8 cellular contexts compared by ENCODE assay signal in genomic region chr22:31272522-31273446, GRCh38. TPM values are rescaled to one million over a fixed set of nuclear protein-coding genes. Genes with fewer than 3 reads are reported as not detected.
DNase-seq lines count a peak whose midpoint lies in the region; ATAC-seq and TF ChIP-seq lines count a peak whose summit lies in the region.

No MANE protein-coding gene starts in this region.

- DNase-seq in activated gamma-delta T cell treated with Interleukin-2 at 50 U/mL for 16 hours: peak; percentile 54
- DNase-seq in activated gamma-delta T cell (lab: John Stamatoyannopoulos, UW): no peak
- peak; percentile 11 for DNase-seq in NCI-H1694 treated with DMSO at 0.1 percent for 48 hours (lab: John Stamatoyannopoulos, UW)
- DNase-seq in activated CD4-positive, alpha-beta T cell treated with anti-CD3 and anti-CD28 coated beads for 1 hour: peak; percentile 28
- peak; percentile 30 for DNase-seq in effector CD8-positive, alpha-beta T cell (lab: John Stamatoyannopoulos, UW)
- DNase-seq in lung microvascular endothelial cell (ENCODE audit: low read depth in 2 of 2): peak; percentile 75 to 82
- DNase-seq in type B pancreatic cell (ENCODE audit: extremely low spot score, unreplicated experiment): no peak

- H3K9me3 Mint-ChIP-seq in type B pancreatic cell: no peaks in the 10 kb centered on the region

- peak; percentile 85 for TF ChIP-seq CTCF in type B pancreatic cell (conservative IDR thresholded peaks at IDR 0.05)

- H3K27me3 Mint-ChIP-seq in type B pancreatic cell: no peaks in the 10 kb centered on the region

- H3K27ac Mint-ChIP-seq in type B pancreatic cell: peak overlapping the region; percentile 74

- H3K4me3 Mint-ChIP-seq in type B pancreatic cell: no peak overlapping the region

- H3K4me1 Mint-ChIP-seq in type B pancreatic cell (ENCODE audit: unreplicated experiment): peaks cover 17% of the 10 kb centered on the region

- no peak for ATAC-seq in HG03025 (IDR thresholded peaks at IDR 0.05; ENCODE audit: low FRiP score, unreplicated experiment)

- H3K36me3 Mint-ChIP-seq in type B pancreatic cell: peaks cover 31% of the 10 kb centered on the region

RNA-seq across cellular contexts. Expression of gene PIK3IP1, which starts 19.5 kb away (rescaled TPM):
- total RNA-seq in lung microvascular endothelial cell (15.1 and 23.3 TPM in 2 replicates), type B pancreatic cell (ENCODE audit: low replicate concordance) (21.0 and 36.8 TPM in 2 replicates)

Comparison
In these comparisons a context has a peak if more than half of its experiments do, and no peak if none do; other contexts are left out.
1. DNase-seq: peak in activated gamma-delta T cell treated with Interleukin-2 at 50 U/mL for 16 hours (single experiment), NCI-H1694 treated with DMSO at 0.1 percent for 48 hours (single experiment), activated CD4-positive, alpha-beta T cell treated with anti-CD3 and anti-CD28 coated beads for 1 hour (single experiment), effector CD8-positive, alpha-beta T cell (single experiment) and lung microvascular endothelial cell (2 of 2); none in activated gamma-delta T cell (single experiment) and type B pancreatic cell (single experiment).